ENCODE assay signal across 9 cellular contexts in genomic region chr18:74310411-74310810, GRCh38. TPM values are rescaled to one million over a fixed set of nuclear protein-coding genes. Genes with fewer than 3 reads are reported as not detected.
A peak's percentile ranks its signal among the peaks of the same experiment; 100 is the strongest.
DNase-seq lines count a peak whose midpoint lies in the region; ATAC-seq, FAIRE-seq and TF ChIP-seq lines count a peak whose summit lies in the region.
"Had no signal": no experiment of that assay in that cellular context is flagged by ENCODE, and none has a peak within 500 bp of the region (broad histone marks: within the 10 kb centered on the region; RNA-seq: fewer than 3 reads in every experiment).

No MANE protein-coding gene starts in this region.

- ATAC-seq in GM18868 (IDR thresholded peaks at IDR 0.05; ENCODE audit: unreplicated experiment) (peak; percentile 95), HepG2 (peak; percentile 99), GM18511 (IDR thresholded peaks at IDR 0.05; ENCODE audit: unreplicated experiment) (no peak), GM19035 (IDR thresholded peaks at IDR 0.05; ENCODE audit: unreplicated experiment) (no peak)
- ATAC-seq in activated CD8-positive, alpha-beta T cell treated with anti-CD3 and anti-CD28 coated beads, Interleukin-2, amount 10 ng/mL, durations not matched to agents 7 days and 5 days, result peak; percentile 92

- H3K27ac ChIP-seq in HepG2 (ENCODE audit: extremely low read length, insufficient read depth, low read length), result no peak overlapping the region

- no peaks in the 10 kb centered on the region for H3K4me1 Mint-ChIP-seq in activated CD8-positive, alpha-beta T cell treated with anti-CD3 and anti-CD28 coated beads, Interleukin-2, amount 10 ng/mL, durations not matched to agents 7 days and 5 days (ENCODE audit: low read depth)

- CTCF ChIA-PET in activated CD8-positive, alpha-beta T cell treated with anti-CD3 and anti-CD28 coated beads, Interleukin-2, amount 10 ng/mL, durations not matched to agents 7 days and 5 days (lab: Charles Lee), result interaction anchor here (0.5 to 3.7 kb wide), 26 partner anchors 10 to 243 kb away, joined by 3 to 25 read pairs (median 4); partner anchors contain the start of gene CNDP2
- CTCF ChIA-PET in HepG2 (lab: Yijun Ruan, JAX; ENCODE audit: low intra/inter-chr PET ratio, low total read pairs), result interaction anchor here (1.0 to 1.2 kb wide), 2 partner anchors 32 to 114 kb away, joined by 3 read pairs; no protein-coding TSS in a partner anchor

- BruUV-seq in HepG2 (replicated peaks; lab: Mats Ljungman, UMichigan), result no TSS peak

- no peaks in the 10 kb centered on the region for H4K20me1 ChIP-seq in HepG2 (ENCODE audit: insufficient read depth, low read length)

- H3K79me2 ChIP-seq in HepG2 (ENCODE audit: insufficient read depth, low read length), result no peaks in the 10 kb centered on the region

- H3K9me3 Mint-ChIP-seq in activated CD8-positive, alpha-beta T cell treated with anti-CD3 and anti-CD28 coated beads, Interleukin-2, amount 10 ng/mL, durations not matched to agents 7 days and 5 days (ENCODE audit: insufficient read depth), result no peaks in the 10 kb centered on the region
- H3K9me3 Mint-ChIP-seq: IgD-negative memory B cell had no signal

- no peaks in the 10 kb centered on the region for H3K9me3 ChIP-seq in HepG2 (ENCODE audit: low read length)

- peak overlapping the region; percentile 49 for H3K4me2 ChIP-seq in HepG2 (ENCODE audit: low read depth, low read length)

- H2AFZ ChIP-seq in HepG2 (ENCODE audit: low read length), result peak overlapping the region; percentile 49

- intact Hi-C loops in HepG2 (cut with micrococcal nuclease; ENCODE audit: unreplicated experiment), result no loop called here

- 20% methylated on average over 3 of the region's 3 CpGs for WGBS in HepG2 (ENCODE audit: low lambda C conversion rate)

- H3K27me3 Mint-ChIP-seq in activated CD8-positive, alpha-beta T cell treated with anti-CD3 and anti-CD28 coated beads, Interleukin-2, amount 10 ng/mL, durations not matched to agents 7 days and 5 days (ENCODE audit: low read depth), result peaks cover 32% of the 10 kb centered on the region

- no peak for TF ChIP-seq RAD21 in HepG2 (CRISPR knock-in tag; IDR thresholded peaks at IDR 0.05)

- POLR2A ChIA-PET in activated CD8-positive, alpha-beta T cell treated with anti-CD3 and anti-CD28 coated beads, Interleukin-2, amount 10 ng/mL, durations not matched to agents 7 days and 5 days (lab: Charles Lee), result no interaction called here
- POLR2A ChIA-PET in HepG2 (lab: Yijun Ruan, JAX), result interaction anchor here (0.7 to 0.9 kb wide), 2 partner anchors 76 to 113 kb away, joined by 3 read pairs; no protein-coding TSS in a partner anchor

- no peak overlapping the region for H3K9ac ChIP-seq in HepG2 (ENCODE audit: insufficient read depth, low read depth, low read length)

- peak; percentile 58 for FAIRE-seq in HepG2 (lab: Jason Lieb, UNC)

- no peak for TF ChIP-seq POLR2A in HepG2 (IDR thresholded peaks at IDR 0.05; ENCODE audit: insufficient read depth in 1 of 2, low read depth in 2 of 2, low read length in 2 of 2)

- no peak overlapping the region for H3K4me3 ChIP-seq in HepG2 (replicated peaks in 1 of 3; ENCODE audit: insufficient read depth in 1 of 3, low read depth in 2 of 3, low read length in 3 of 3)

- H3K27me3 ChIP-seq in HepG2 (ENCODE audit: control insufficient read depth in 1 of 2, insufficient read depth in 2 of 2, low read length in 2 of 2), result no peaks in the 10 kb centered on the region

- DNase-seq in AML-193 (lab: John Stamatoyannopoulos, UW), result peak; percentile 48 to 69
- DNase-seq in HPDE6-E6E7 (ENCODE audit: extremely low spot score), result peak; percentile 52
- peak; percentile 37 for DNase-seq in activated CD8-positive, alpha-beta T cell treated with anti-CD3 and anti-CD28 coated beads, Interleukin-2, amount 10 ng/mL, durations not matched to agents 7 days and 5 days
- DNase-seq in HepG2 (ENCODE audit: low spot score), result peak; percentile 55
- no peak for DNase-seq in GDM1 (lab: John Stamatoyannopoulos, UW)

- H3K4me3 Mint-ChIP-seq in activated CD8-positive, alpha-beta T cell treated with anti-CD3 and anti-CD28 coated beads, Interleukin-2, amount 10 ng/mL, durations not matched to agents 7 days and 5 days, result no peak overlapping the region
- H3K4me3 Mint-ChIP-seq: IgD-negative memory B cell had no signal

- H3K27ac Mint-ChIP-seq in activated CD8-positive, alpha-beta T cell treated with anti-CD3 and anti-CD28 coated beads, Interleukin-2, amount 10 ng/mL, durations not matched to agents 7 days and 5 days, result no peak overlapping the region
- H3K27ac Mint-ChIP-seq: IgD-negative memory B cell had no signal

- TF ChIP-seq EP300 in HepG2 (IDR thresholded peaks at IDR 0.05; ENCODE audit: low read depth in 2 of 2, low read length in 2 of 2) (no peak), HepG2 (CRISPR knock-in tag; IDR thresholded peaks at IDR 0.05; ENCODE audit: borderline replicate concordance) (no peak)

- 0 out of 2 replicates have a peak, but pooled peaks cover 11% of the 10 kb centered on the region for H3K4me1 ChIP-seq in HepG2 (ENCODE audit: insufficient read depth, low read length)

- in situ Hi-C loops in HepG2 (cut with HindIII; ENCODE audit: extremely low pct_ligation_motif_present, low pct_unique_long_range_greater_than_20kb), result no loop called here

- H3K36me3 ChIP-seq in HepG2 (replicated peaks in 1 of 2; ENCODE audit: control insufficient read depth in 1 of 2, insufficient read depth in 2 of 2, low read length in 2 of 2), result no peaks in the 10 kb centered on the region

- peak; percentile 54 for TF ChIP-seq CTCF in HepG2 (CRISPR knock-in tag; IDR thresholded peaks at IDR 0.05)

- no peaks in the 10 kb centered on the region for H3K36me3 Mint-ChIP-seq in activated CD8-positive, alpha-beta T cell treated with anti-CD3 and anti-CD28 coated beads, Interleukin-2, amount 10 ng/mL, durations not matched to agents 7 days and 5 days (ENCODE audit: low read depth)
- H3K36me3 Mint-ChIP-seq: IgD-negative memory B cell had no signal

TF ChIP-seq in HepG2, 621 proteins besides CTCF, POLR2A, EP300 and RAD21 (continues in another document):
- TF ChIP-seq LCORL (IDR thresholded peaks at IDR 0.05), result 0 out of 2 replicates have a peak, but pooled peaks have one; percentile 30
- no peak for TF ChIP-seq LCORL (CRISPR knock-in tag; IDR thresholded peaks at IDR 0.05)
- peak; percentile 59 for TF ChIP-seq STAG1 (CRISPR knock-in tag; IDR thresholded peaks at IDR 0.05)

RNA-seq across cellular contexts. Expression of gene C18orf63, which starts 5.2 kb away (rescaled TPM):
- not detected for total RNA-seq in activated CD8-positive, alpha-beta T cell treated with anti-CD3 and anti-CD28 coated beads, Interleukin-2, amount 10 ng/mL, durations not matched to agents 7 days and 5 days
- not detected in 2 replicates for total RNA-seq in HepG2 (2016; rRNA removed; fragmentation: Illumina TruSeq; extraction: Trizol)
- not detected in 2 replicates for total RNA-seq in HepG2 (2016; cell fraction: cytosol; rRNA removed; fragmentation: Illumina TruSeq; extraction: Trizol; ENCODE audit: low read depth)
- not detected in 2 replicates for total RNA-seq in HepG2 (2016; cell fraction: insoluble cytoplasmic fraction; rRNA removed; fragmentation: Illumina TruSeq; extraction: Trizol)
- not detected in 2 replicates for total RNA-seq in HepG2 (2016; cell fraction: membrane; rRNA removed; fragmentation: Illumina TruSeq; extraction: Trizol)
- not detected in 2 replicates for total RNA-seq in HepG2 (2016; cell fraction: nucleus; rRNA removed; fragmentation: Illumina TruSeq; extraction: Trizol)
- polyA plus RNA-seq in HepG2 (2011; rRNA removed), result 0.01 TPM in 1 of 2 replicates, not detected in the other
- polyA plus RNA-seq in HepG2 (2011; cell fraction: cytosol; rRNA removed), result not detected in 2 replicates
- not detected in 2 replicates for polyA plus RNA-seq in HepG2 (2011; cell fraction: nucleus; rRNA removed)
- not detected in 2 replicates for polyA plus RNA-seq in HepG2 (2012)
- polyA plus RNA-seq in HepG2 (2016; cell fraction: cytosol; fragmentation: Illumina TruSeq; extraction: Trizol; ENCODE audit: low read depth), result not detected in 2 replicates
- not detected in 2 replicates for polyA plus RNA-seq in HepG2 (2016; cell fraction: insoluble cytoplasmic fraction; fragmentation: Illumina TruSeq; extraction: Trizol; ENCODE audit: low read depth)
- polyA plus RNA-seq in HepG2 (2016; cell fraction: membrane; fragmentation: Illumina TruSeq; extraction: Trizol; ENCODE audit: low read depth), result not detected in 2 replicates
- polyA plus RNA-seq in HepG2 (2016; cell fraction: nucleus; fragmentation: Illumina TruSeq; extraction: Trizol; ENCODE audit: insufficient read depth, low read depth), result not detected in 2 replicates
- not detected in 2 replicates for polyA minus RNA-seq in HepG2 (2011; rRNA and poly(A)+ RNA removed; ENCODE audit: low replicate concordance)
- not detected in 2 replicates for polyA minus RNA-seq in HepG2 (2011; cell fraction: cytosol; rRNA and poly(A)+ RNA removed)
- not detected in 2 replicates for polyA minus RNA-seq in HepG2 (2011; cell fraction: nucleus; rRNA and poly(A)+ RNA removed)
- polyA plus RNA-seq: IgD-negative memory B cell had no signal

RNA-seq across cellular contexts. Expression of gene CYB5A, which starts 18.6 kb away (rescaled TPM):
- total RNA-seq in activated CD8-positive, alpha-beta T cell treated with anti-CD3 and anti-CD28 coated beads, Interleukin-2, amount 10 ng/mL, durations not matched to agents 7 days and 5 days, result 10 to 100 TPM; 28.7 to 31.3 TPM
- 356 and 411 TPM in 2 replicates for total RNA-seq in HepG2 (2016; rRNA removed; fragmentation: Illumina TruSeq; extraction: Trizol)
- 374 and 466 TPM in 2 replicates for total RNA-seq in HepG2 (2016; cell fraction: cytosol; rRNA removed; fragmentation: Illumina TruSeq; extraction: Trizol; ENCODE audit: low read depth)
- 373 and 443 TPM in 2 replicates for total RNA-seq in HepG2 (2016; cell fraction: insoluble cytoplasmic fraction; rRNA removed; fragmentation: Illumina TruSeq; extraction: Trizol)
- total RNA-seq in HepG2 (2016; cell fraction: membrane; rRNA removed; fragmentation: Illumina TruSeq; extraction: Trizol), result 360 and 432 TPM in 2 replicates
- 129 and 140 TPM in 2 replicates for total RNA-seq in HepG2 (2016; cell fraction: nucleus; rRNA removed; fragmentation: Illumina TruSeq; extraction: Trizol)
- 215 and 233 TPM in 2 replicates for polyA plus RNA-seq in HepG2 (2011; rRNA removed)
- 375 and 416 TPM in 2 replicates for polyA plus RNA-seq in HepG2 (2011; cell fraction: cytosol; rRNA removed)
- polyA plus RNA-seq in HepG2 (2011; cell fraction: nucleus; rRNA removed), result 94.1 and 130 TPM in 2 replicates
- polyA plus RNA-seq in HepG2 (2012), result 216 and 218 TPM in 2 replicates
- 479 and 611 TPM in 2 replicates for polyA plus RNA-seq in HepG2 (2016; cell fraction: cytosol; fragmentation: Illumina TruSeq; extraction: Trizol; ENCODE audit: low read depth)
- polyA plus RNA-seq in HepG2 (2016; cell fraction: insoluble cytoplasmic fraction; fragmentation: Illumina TruSeq; extraction: Trizol; ENCODE audit: low read depth), result 473 and 479 TPM in 2 replicates
- polyA plus RNA-seq in HepG2 (2016; cell fraction: membrane; fragmentation: Illumina TruSeq; extraction: Trizol; ENCODE audit: low read depth), result 378 and 460 TPM in 2 replicates
- 240 and 246 TPM in 2 replicates for polyA plus RNA-seq in HepG2 (2016; cell fraction: nucleus; fragmentation: Illumina TruSeq; extraction: Trizol; ENCODE audit: insufficient read depth, low read depth)
- polyA minus RNA-seq in HepG2 (2011; rRNA and poly(A)+ RNA removed; ENCODE audit: low replicate concordance), result 0.14 and 63.3 TPM in 2 replicates
- polyA minus RNA-seq in HepG2 (2011; cell fraction: cytosol; rRNA and poly(A)+ RNA removed), result 74.5 and 95.0 TPM in 2 replicates
- polyA minus RNA-seq in HepG2 (2011; cell fraction: nucleus; rRNA and poly(A)+ RNA removed), result 40.4 and 58.9 TPM in 2 replicates

Comparison
In these comparisons a context has a peak if more than half of its experiments do, and no peak if none do; other contexts are left out.
1. ATAC-seq: peak in GM18868 (single experiment), activated CD8-positive, alpha-beta T cell treated with anti-CD3 and anti-CD28 coated beads, Interleukin-2, amount 10 ng/mL, durations not matched to agents 7 days and 5 days (single experiment) and HepG2 (single experiment); none in GM18511 (single experiment) and GM19035 (single experiment).
2. RNA of gene CYB5A, which starts 18.6 kb away (total RNA-seq): 129 to 466 TPM in HepG2; 28.7 to 31.3 TPM in activated CD8-positive, alpha-beta T cell treated with anti-CD3 and anti-CD28 coated beads, Interleukin-2, amount 10 ng/mL, durations not matched to agents 7 days and 5 days; every median in the first group is over 4 times any median in the second.